Comparison of ENCODE assay signal across 1 cellular context in the genomic region with DNA sequence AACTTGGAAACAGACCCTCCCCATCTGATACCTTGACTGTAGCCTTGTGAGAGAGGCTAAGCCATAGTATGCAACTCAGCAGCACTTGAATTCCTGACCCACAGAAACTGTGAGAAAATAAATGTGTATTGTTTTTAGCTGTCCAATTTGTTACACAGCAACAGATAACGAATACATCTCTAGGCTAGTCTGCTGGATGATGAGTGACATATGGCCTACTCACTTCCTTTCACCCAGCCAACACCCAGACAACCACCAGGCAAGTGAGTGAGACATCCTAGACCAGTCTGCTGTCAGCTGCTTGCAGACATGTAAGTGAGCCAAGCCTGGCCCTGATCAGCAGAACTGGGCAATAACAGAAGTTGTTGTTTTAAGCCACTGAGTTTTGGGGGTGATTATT.
TF ChIP-seq lines count a peak whose summit lies in the region.

No MANE protein-coding gene starts in this region.

TF ChIP-seq in H1, 55 proteins besides CTCF, POLR2A, EP300 and RAD21 (continued from another document):
- no peak for TF ChIP-seq RNF2 (IDR thresholded peaks at IDR 0.05; ENCODE audit: borderline replicate concordance, low read depth, low read length, missing control alignments, poor library complexity, severe bottlenecking)
- TF ChIP-seq SP2 (IDR thresholded peaks at IDR 0.05; ENCODE audit: low read length), result no peak
- TF ChIP-seq SIN3A (conservative IDR thresholded peaks at IDR 0.05 in 1 of 2, IDR thresholded peaks at IDR 0.05 in 1 of 2; ENCODE audit: low read depth in 1 of 2, low read length in 2 of 2), result no peak
